Comparison of ENCODE assay signal across 9 cellular contexts in the genomic region with DNA sequence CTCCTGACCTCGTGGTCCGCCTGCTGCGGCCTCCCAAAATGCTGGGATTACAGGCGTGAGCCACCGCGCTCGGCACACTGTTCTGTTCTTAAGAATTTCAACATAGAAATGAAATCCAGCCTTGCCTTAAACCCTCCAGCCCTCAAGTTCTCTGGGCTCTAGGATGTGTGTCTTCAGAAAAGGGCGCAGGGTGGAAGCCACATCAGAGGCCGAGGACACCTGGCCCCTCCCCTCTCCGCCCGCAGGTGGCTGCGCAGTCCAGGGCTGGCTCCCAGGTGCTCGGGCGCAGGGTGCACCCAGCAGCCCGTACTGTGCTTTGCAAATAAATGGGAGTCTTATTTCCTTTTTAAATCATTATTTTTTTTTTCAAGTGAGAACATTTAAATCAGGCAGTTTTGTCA. TPM values are rescaled to one million over a fixed set of nuclear protein-coding genes. Genes with fewer than 3 reads are reported as not detected.
DNase-seq lines count a peak whose midpoint lies in the region; ATAC-seq lines count a peak whose summit lies in the region.
"Had no signal": no experiment of that assay in that cellular context is flagged by ENCODE, and none has a peak within 500 bp of the region (broad histone marks: within the 10 kb centered on the region; RNA-seq: fewer than 3 reads in every experiment).

No MANE protein-coding gene starts in this region.

- ATAC-seq in activated CD8-positive, alpha-beta memory T cell treated with anti-CD3 and anti-CD28 coated beads, Interleukin-2, amount 10 ng/mL, durations not matched to agents 7 days and 5 days = no peak
- no peak for ATAC-seq in effector memory CD8-positive, alpha-beta T cell (replicated peaks)
- no peak for ATAC-seq in stimulated activated effector memory CD8-positive, alpha-beta T cell treated with anti-CD3 and anti-CD28 coated beads, Interleukin-12 subunit alpha, Interleukin-12 subunit beta, amount 100 ng/mL, for 72 hours
- ATAC-seq in HG03457 (IDR thresholded peaks at IDR 0.05; ENCODE audit: unreplicated experiment) (no peak), HG03342 (IDR thresholded peaks at IDR 0.05; ENCODE audit: unreplicated experiment) (no peak)

- H3K27me3 Mint-ChIP-seq in activated CD8-positive, alpha-beta memory T cell treated with anti-CD3 and anti-CD28 coated beads, Interleukin-2, amount 10 ng/mL, durations not matched to agents 7 days and 5 days = no peaks in the 10 kb centered on the region
- H3K27me3 Mint-ChIP-seq in activated CD4-positive, alpha-beta memory T cell treated with anti-CD3 and anti-CD28 coated beads for 36 hours = no peaks in the 10 kb centered on the region
- no peaks in the 10 kb centered on the region for H3K27me3 Mint-ChIP-seq in effector memory CD8-positive, alpha-beta T cell

- peak overlapping the region; percentile 13 for H3K4me3 Mint-ChIP-seq in activated CD8-positive, alpha-beta memory T cell treated with anti-CD3 and anti-CD28 coated beads, Interleukin-2, amount 10 ng/mL, durations not matched to agents 7 days and 5 days
- H3K4me3 Mint-ChIP-seq in activated CD4-positive, alpha-beta memory T cell treated with anti-CD3 and anti-CD28 coated beads for 36 hours = peak overlapping the region; percentile 52
- peak overlapping the region; percentile 84 to 97 for H3K4me3 Mint-ChIP-seq in effector memory CD8-positive, alpha-beta T cell
- H3K4me3 Mint-ChIP-seq in stimulated activated effector memory CD8-positive, alpha-beta T cell treated with anti-CD3 and anti-CD28 coated beads, Interleukin-12 subunit alpha, Interleukin-12 subunit beta, amount 100 ng/mL, for 72 hours = peak overlapping the region; percentile 95

- intact Hi-C loops in activated CD4-positive, alpha-beta memory T cell treated with anti-CD3 and anti-CD28 coated beads for 36 hours (cut with micrococcal nuclease) = loop anchor here (1.0 to 10.0 kb wide), 2 partner anchors 20 to 247 kb away; a partner anchor contains a TSS

- CTCF ChIA-PET in activated CD8-positive, alpha-beta memory T cell treated with anti-CD3 and anti-CD28 coated beads, Interleukin-2, amount 10 ng/mL, durations not matched to agents 7 days and 5 days (lab: Charles Lee) = no interaction called here
- CTCF ChIA-PET in activated CD4-positive, alpha-beta memory T cell treated with anti-CD3 and anti-CD28 coated beads for 36 hours (lab: Charles Lee) = interaction anchor here (2.1 to 2.8 kb wide), 2 partner anchors 11 to 45 kb away, joined by 8 to 13 read pairs; a partner anchor contains a TSS

- peaks cover 13% of the 10 kb centered on the region for H3K36me3 Mint-ChIP-seq in activated CD8-positive, alpha-beta memory T cell treated with anti-CD3 and anti-CD28 coated beads, Interleukin-2, amount 10 ng/mL, durations not matched to agents 7 days and 5 days
- H3K36me3 Mint-ChIP-seq in activated CD4-positive, alpha-beta memory T cell treated with anti-CD3 and anti-CD28 coated beads for 36 hours = peaks cover 14% of the 10 kb centered on the region
- peaks cover 9% of the 10 kb centered on the region for H3K36me3 Mint-ChIP-seq in effector memory CD8-positive, alpha-beta T cell (ENCODE audit: insufficient read depth)
- peaks cover 6% of the 10 kb centered on the region for H3K36me3 Mint-ChIP-seq in stimulated activated effector memory CD8-positive, alpha-beta T cell treated with anti-CD3 and anti-CD28 coated beads, Interleukin-12 subunit alpha, Interleukin-12 subunit beta, amount 100 ng/mL, for 72 hours

- POLR2A ChIA-PET in activated CD4-positive, alpha-beta memory T cell treated with anti-CD3 and anti-CD28 coated beads for 36 hours (lab: Charles Lee) = no interaction called here

- no peaks in the 10 kb centered on the region for H3K9me3 Mint-ChIP-seq in activated CD8-positive, alpha-beta memory T cell treated with anti-CD3 and anti-CD28 coated beads, Interleukin-2, amount 10 ng/mL, durations not matched to agents 7 days and 5 days (ENCODE audit: low read depth)
- H3K9me3 Mint-ChIP-seq in activated CD4-positive, alpha-beta memory T cell treated with anti-CD3 and anti-CD28 coated beads for 36 hours = peaks cover 13% of the 10 kb centered on the region
- H3K9me3 Mint-ChIP-seq in effector memory CD8-positive, alpha-beta T cell = peaks cover 0 to 2% of the 10 kb centered on the region in 2 donors
- peaks cover 3% of the 10 kb centered on the region for H3K9me3 Mint-ChIP-seq in stimulated activated effector memory CD8-positive, alpha-beta T cell treated with anti-CD3 and anti-CD28 coated beads, Interleukin-12 subunit alpha, Interleukin-12 subunit beta, amount 100 ng/mL, for 72 hours

- H3K4me1 Mint-ChIP-seq in activated CD8-positive, alpha-beta memory T cell treated with anti-CD3 and anti-CD28 coated beads, Interleukin-2, amount 10 ng/mL, durations not matched to agents 7 days and 5 days = peaks cover 48% of the 10 kb centered on the region
- H3K4me1 Mint-ChIP-seq in activated CD4-positive, alpha-beta memory T cell treated with anti-CD3 and anti-CD28 coated beads for 36 hours (ENCODE audit: low read depth) = peaks cover 43% of the 10 kb centered on the region
- H3K4me1 Mint-ChIP-seq in effector memory CD8-positive, alpha-beta T cell (ENCODE audit: low read depth in 2 of 2) = peaks cover 23 to 32% of the 10 kb centered on the region in 2 donors
- H3K4me1 Mint-ChIP-seq in stimulated activated effector memory CD8-positive, alpha-beta T cell treated with anti-CD3 and anti-CD28 coated beads, Interleukin-12 subunit alpha, Interleukin-12 subunit beta, amount 100 ng/mL, for 72 hours = peaks cover 37% of the 10 kb centered on the region

- peak overlapping the region; percentile 84 for H3K27ac Mint-ChIP-seq in activated CD8-positive, alpha-beta memory T cell treated with anti-CD3 and anti-CD28 coated beads, Interleukin-2, amount 10 ng/mL, durations not matched to agents 7 days and 5 days
- peak overlapping the region; percentile 74 for H3K27ac Mint-ChIP-seq in activated CD4-positive, alpha-beta memory T cell treated with anti-CD3 and anti-CD28 coated beads for 36 hours
- H3K27ac Mint-ChIP-seq in effector memory CD8-positive, alpha-beta T cell = no peak overlapping the region
- no peak overlapping the region for H3K27ac Mint-ChIP-seq in stimulated activated effector memory CD8-positive, alpha-beta T cell treated with anti-CD3 and anti-CD28 coated beads, Interleukin-12 subunit alpha, Interleukin-12 subunit beta, amount 100 ng/mL, for 72 hours

- DNase-seq in activated CD8-positive, alpha-beta memory T cell treated with anti-CD3 and anti-CD28 coated beads, Interleukin-2, amount 10 ng/mL, durations not matched to agents 7 days and 5 days = no peak
- no peak for DNase-seq in activated CD8-positive, alpha-beta memory T cell treated with anti-CD3 and anti-CD28 coated beads for 24 hours
- peak; percentile 49 for DNase-seq in activated CD4-positive, alpha-beta memory T cell treated with anti-CD3 and anti-CD28 coated beads for 36 hours
- DNase-seq in effector memory CD8-positive, alpha-beta T cell = no peak
- no peak for DNase-seq in stimulated activated effector memory CD8-positive, alpha-beta T cell treated with anti-CD3 and anti-CD28 coated beads, Interleukin-12 subunit alpha, Interleukin-12 subunit beta, amount 100 ng/mL, for 72 hours (ENCODE audit: low spot score in 2 of 2)
- no peak for DNase-seq in NCI-H774 (lab: John Stamatoyannopoulos, UW)
- DNase-seq: PC-9 had no signal

RNA-seq across cellular contexts. Expression of a gene that starts 2.0 kb away (rescaled TPM):
- 10 to 100 TPM; 30.0 to 35.8 TPM for total RNA-seq in activated CD8-positive, alpha-beta memory T cell treated with anti-CD3 and anti-CD28 coated beads, Interleukin-2, amount 10 ng/mL, durations not matched to agents 7 days and 5 days
- total RNA-seq in activated CD4-positive, alpha-beta memory T cell treated with anti-CD3 and anti-CD28 coated beads for 36 hours = 10 to 100 TPM; 32.8 to 33.5 TPM

RNA-seq across cellular contexts. Expression of a gene that starts 44.8 kb away (rescaled TPM):
- 10 to 100 TPM; 11.5 to 13.9 TPM for total RNA-seq in activated CD8-positive, alpha-beta memory T cell treated with anti-CD3 and anti-CD28 coated beads, Interleukin-2, amount 10 ng/mL, durations not matched to agents 7 days and 5 days
- 1 to 10 TPM; 7.5 to 8.3 TPM for total RNA-seq in activated CD4-positive, alpha-beta memory T cell treated with anti-CD3 and anti-CD28 coated beads for 36 hours

RNA-seq across cellular contexts. Expression of a gene that starts 45.1 kb away (rescaled TPM):
- total RNA-seq in activated CD8-positive, alpha-beta memory T cell treated with anti-CD3 and anti-CD28 coated beads, Interleukin-2, amount 10 ng/mL, durations not matched to agents 7 days and 5 days = 10 to 100 TPM; 45.0 to 52.2 TPM
- 10 to 100 TPM; 29.0 to 32.8 TPM for total RNA-seq in activated CD4-positive, alpha-beta memory T cell treated with anti-CD3 and anti-CD28 coated beads for 36 hours

Comparison
In these comparisons a context has a peak if more than half of its experiments do, and no peak if none do; other contexts are left out.
1. H3K27ac Mint-ChIP-seq: peak in activated CD8-positive, alpha-beta memory T cell treated with anti-CD3 and anti-CD28 coated beads, Interleukin-2, amount 10 ng/mL, durations not matched to agents 7 days and 5 days (single experiment) and activated CD4-positive, alpha-beta memory T cell treated with anti-CD3 and anti-CD28 coated beads for 36 hours (single experiment); none in effector memory CD8-positive, alpha-beta T cell (0 of 2) and stimulated activated effector memory CD8-positive, alpha-beta T cell treated with anti-CD3 and anti-CD28 coated beads, Interleukin-12 subunit alpha, Interleukin-12 subunit beta, amount 100 ng/mL, for 72 hours (single experiment).
2. H3K4me3 Mint-ChIP-seq: peak in every context shown above with its lines; median percentile 95 in stimulated activated effector memory CD8-positive, alpha-beta T cell treated with anti-CD3 and anti-CD28 coated beads, Interleukin-12 subunit alpha, Interleukin-12 subunit beta, amount 100 ng/mL, for 72 hours; 90 in effector memory CD8-positive, alpha-beta T cell; 52 in activated CD4-positive, alpha-beta memory T cell treated with anti-CD3 and anti-CD28 coated beads for 36 hours; 13 in activated CD8-positive, alpha-beta memory T cell treated with anti-CD3 and anti-CD28 coated beads, Interleukin-2, amount 10 ng/mL, durations not matched to agents 7 days and 5 days.